Comparison of ENCODE assay signal across 1 cellular context in genomic region chr7:90654718-90655427, GRCh38.
TF ChIP-seq lines count a peak whose summit lies in the region.

No MANE protein-coding gene starts in this region.

TF ChIP-seq in GM12878, 131 proteins besides CTCF, POLR2A, EP300 and RAD21:
- TF ChIP-seq RUNX3 (IDR thresholded peaks at IDR 0.05; ENCODE audit: low read length) (peak; percentile 14; the same call in 1 of the 2 replicates), SUPT20H (IDR thresholded peaks at IDR 0.05; ENCODE audit: borderline replicate concordance, control insufficient read depth, low read depth, low read length) (no peak), IKZF2 (IDR thresholded peaks at IDR 0.05) (peak; percentile 22 to 43; a peak in 2 of 4 replicates), NBN (IDR thresholded peaks at IDR 0.05) (no peak), ZNF24 (IDR thresholded peaks at IDR 0.05) (no peak), EED (IDR thresholded peaks at IDR 0.05; ENCODE audit: low read depth) (peak; percentile 48; the same call in 1 of the 2 replicates), CBFB (IDR thresholded peaks at IDR 0.05; ENCODE audit: low read depth) (no peak), NFIC (IDR thresholded peaks at IDR 0.05; ENCODE audit: low read depth, low read length) (peak; percentile 40; the same call in 1 of the 2 replicates), IKZF1 (conservative IDR thresholded peaks at IDR 0.05) (peak; percentile 49), FOXM1 (IDR thresholded peaks at IDR 0.05; ENCODE audit: low read depth, low read length) (0 out of 2 replicates have a peak, but pooled peaks have one; percentile 13), TARDBP (IDR thresholded peaks at IDR 0.05; ENCODE audit: borderline replicate concordance) (no peak)
